9 cellular contexts compared by ENCODE assay signal in the genomic region with DNA sequence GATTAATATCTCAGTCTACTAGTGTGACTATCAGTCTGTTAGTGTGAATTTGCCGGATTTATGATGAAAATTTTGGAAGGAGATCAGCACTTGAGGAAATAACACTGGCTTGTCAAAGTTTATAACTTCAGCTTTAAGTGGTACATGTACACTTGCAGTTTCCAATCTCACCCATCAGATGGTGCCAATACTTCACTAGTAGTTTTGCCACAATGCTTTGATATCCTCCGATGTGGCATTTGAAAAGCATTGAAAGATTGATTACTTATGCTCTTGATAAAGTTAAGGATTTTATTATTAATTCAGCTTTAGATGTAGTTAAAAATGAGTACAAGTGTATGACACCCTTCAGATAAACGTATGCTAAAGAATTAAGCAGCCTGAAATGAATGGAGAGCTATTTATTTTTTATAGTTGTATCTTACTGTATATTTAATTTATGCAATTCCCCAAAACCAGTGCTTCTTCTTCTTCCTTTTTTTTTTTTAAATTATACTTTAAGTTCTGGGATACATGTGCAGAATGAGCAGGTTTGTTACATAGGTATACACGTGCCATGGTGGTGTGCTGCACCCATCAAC.
DNase-seq lines count a peak whose midpoint lies in the region; ATAC-seq and TF ChIP-seq lines count a peak whose summit lies in the region.
"Had no signal": no experiment of that assay in that cellular context is flagged by ENCODE, and none has a peak within 500 bp of the region (broad histone marks: within the 10 kb centered on the region; RNA-seq: fewer than 3 reads in every experiment).

No MANE protein-coding gene starts in this region.

- H3K36me3 ChIP-seq in HAP-1 (replicated peaks) (no peaks in the 10 kb centered on the region), sigmoid colon (no peaks in the 10 kb centered on the region)

- H3K4me1 Mint-ChIP-seq in activated CD8-positive, alpha-beta T cell treated with anti-CD3 and anti-CD28 coated beads for 36 hours (ENCODE audit: low read depth), result no peaks in the 10 kb centered on the region

- CTCF ChIA-PET in activated CD8-positive, alpha-beta T cell treated with anti-CD3 and anti-CD28 coated beads for 36 hours (lab: Charles Lee), result interaction anchor here (0.6 to 7.8 kb wide), 46 partner anchors 9 to 857 kb away, joined by 3 to 93 read pairs (median 4); no protein-coding TSS in a partner anchor

- no peaks in the 10 kb centered on the region for H3K9me3 Mint-ChIP-seq in activated CD8-positive, alpha-beta T cell treated with anti-CD3 and anti-CD28 coated beads for 36 hours

- POLR2A ChIA-PET in activated CD8-positive, alpha-beta T cell treated with anti-CD3 and anti-CD28 coated beads for 36 hours (lab: Charles Lee), result interaction anchor here (0.9 to 1.1 kb wide), 2 partner anchors 9 to 694 kb away, joined by 3 to 4 read pairs; no protein-coding TSS in a partner anchor

- no peak for TF ChIP-seq EP300 in sigmoid colon (IDR thresholded peaks at IDR 0.05)

- no peaks in the 10 kb centered on the region for H3K27me3 Mint-ChIP-seq in activated CD8-positive, alpha-beta T cell treated with anti-CD3 and anti-CD28 coated beads for 36 hours

- no peaks in the 10 kb centered on the region for H3K9me3 ChIP-seq in HAP-1
- no peaks in the 10 kb centered on the region for H3K9me3 ChIP-seq in sigmoid colon

- no peaks in the 10 kb centered on the region for H3K36me3 Mint-ChIP-seq in activated CD8-positive, alpha-beta T cell treated with anti-CD3 and anti-CD28 coated beads for 36 hours (ENCODE audit: low read depth)

- peak; percentile 62 for DNase-seq in COR-L47 (lab: John Stamatoyannopoulos, UW)
- DNase-seq in HAP-1 (ENCODE audit: low spot score in 2 of 2), result peak; percentile 43 to 54
- peak; percentile 60 for DNase-seq in NCI-H460 (ENCODE audit: extremely low read depth, low read depth)
- peak; percentile 46 for DNase-seq in activated CD8-positive, alpha-beta T cell treated with anti-CD3 and anti-CD28 coated beads for 36 hours
- peak; percentile 74 for DNase-seq in globus pallidus (ENCODE audit: low spot score)
- DNase-seq in sigmoid colon, result no peak
- DNase-seq in activated effector memory CD4-positive, alpha-beta T cell treated with anti-CD3 and anti-CD28 coated beads, Interleukin-2, amount 50 U/mL, for 16 hours, result no peak
- DNase-seq in posterior cingulate gyrus, result no peak

- no peak overlapping the region for H3K27ac ChIP-seq in sigmoid colon
- H3K27ac ChIP-seq: skin epidermis had no signal

- no peak overlapping the region for H3K4me3 Mint-ChIP-seq in activated CD8-positive, alpha-beta T cell treated with anti-CD3 and anti-CD28 coated beads for 36 hours

- peak; percentile 79 for ATAC-seq in activated CD8-positive, alpha-beta T cell treated with anti-CD3 and anti-CD28 coated beads for 36 hours

- peak; percentile 82 for TF ChIP-seq CTCF in activated CD8-positive, alpha-beta T cell treated with anti-CD3 and anti-CD28 coated beads for 36 hours (IDR thresholded peaks at IDR 0.05)
- peak in 3 of 4 experiments; percentile 23 to 59 (median 46) for TF ChIP-seq CTCF in sigmoid colon (IDR thresholded peaks at IDR 0.05)

- H3K4me1 ChIP-seq in HAP-1 (no peaks in the 10 kb centered on the region), sigmoid colon (no peaks in the 10 kb centered on the region)

- no peak overlapping the region for H3K27ac Mint-ChIP-seq in activated CD8-positive, alpha-beta T cell treated with anti-CD3 and anti-CD28 coated beads for 36 hours

- in situ Hi-C loops in HAP-1 (cut with MboI; ENCODE audit: low sequenced_read_pairs), result loop anchor here (25.0 kb wide), 1 partner anchor 474 kb away; no protein-coding TSS in a partner anchor

- WGBS in sigmoid colon, 2 donors, result 24 to 38% methylated on average over 4 of the region's 4 CpGs

- H3K27me3 ChIP-seq in HAP-1 (ENCODE audit: low read depth), result peaks cover 9% of the 10 kb centered on the region
- no peaks in the 10 kb centered on the region for H3K27me3 ChIP-seq in sigmoid colon

- intact Hi-C loops in activated CD8-positive, alpha-beta T cell treated with anti-CD3 and anti-CD28 coated beads for 36 hours (cut with micrococcal nuclease), result loop anchor here (5.0 to 10.0 kb wide), 4 partner anchors 184 to 714 kb away; no protein-coding TSS in a partner anchor
- intact Hi-C loops in sigmoid colon (cut with DNase I) (loop anchor here (2.0 to 5.0 kb wide), 2 partner anchors 183 to 709 kb away; no protein-coding TSS in a partner anchor), posterior cingulate gyrus (cut with DNase I) (loop anchor here (2.0 to 10.0 kb wide), 4 partner anchors 183 to 711 kb away; no protein-coding TSS in a partner anchor)

- no peak for TF ChIP-seq POLR2A in sigmoid colon (IDR thresholded peaks at IDR 0.05)

- H3K4me3 ChIP-seq in HAP-1 (no peak overlapping the region), sigmoid colon (no peak overlapping the region)
- H3K4me3 ChIP-seq: skin epidermis had no signal

Comparison
In these comparisons a context has a peak if more than half of its experiments do, and no peak if none do; other contexts are left out.
1. DNase-seq: peak in COR-L47 (single experiment), HAP-1 (2 of 2), NCI-H460 (single experiment), activated CD8-positive, alpha-beta T cell treated with anti-CD3 and anti-CD28 coated beads for 36 hours (single experiment) and globus pallidus (single experiment); none in sigmoid colon (single experiment), activated effector memory CD4-positive, alpha-beta T cell treated with anti-CD3 and anti-CD28 coated beads, Interleukin-2, amount 50 U/mL, for 16 hours (single experiment) and posterior cingulate gyrus (0 of 10).